8 cellular contexts compared by ENCODE assay signal in the genomic region with DNA sequence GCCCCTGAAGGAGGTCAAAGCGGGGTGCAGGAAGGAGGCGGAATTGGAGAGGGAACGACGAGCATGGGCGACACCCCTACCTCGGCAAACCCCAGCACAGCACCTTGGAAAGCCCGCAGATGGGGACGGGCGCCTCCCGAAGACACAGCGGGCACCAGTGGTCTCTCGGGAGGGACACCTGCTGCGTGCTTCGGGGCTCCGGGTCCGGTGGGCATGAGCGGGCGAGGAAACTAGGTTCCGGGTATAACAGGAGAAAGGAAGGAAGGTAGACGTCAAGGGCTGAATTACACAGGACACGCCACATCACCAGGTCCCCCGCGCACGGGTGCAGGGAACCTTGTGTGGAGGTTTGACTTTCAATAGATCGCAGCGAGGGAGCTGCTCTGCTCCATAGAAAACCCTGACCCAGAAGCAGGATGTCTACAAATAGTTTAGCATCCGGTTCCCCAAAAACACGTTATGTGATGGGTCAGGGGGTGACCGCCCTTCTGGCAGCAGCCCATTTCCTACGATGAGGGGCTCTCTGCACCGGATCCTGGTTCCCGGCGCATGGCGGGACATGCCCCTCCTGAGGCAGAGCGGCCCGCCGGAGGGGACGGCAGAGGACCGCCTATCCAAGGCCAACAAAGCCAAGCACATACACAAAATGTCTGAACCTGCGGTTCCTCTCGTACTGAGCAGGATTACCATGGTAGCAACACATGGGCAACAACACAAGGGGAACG.
DNase-seq lines count a peak whose midpoint lies in the region; FAIRE-seq and TF ChIP-seq lines count a peak whose summit lies in the region.

No MANE protein-coding gene starts in this region.

- no peak overlapping the region for H4K91ac ChIP-seq in mesenchymal stem cell (ENCODE audit: low read length)

- no peak overlapping the region for H2BK12ac ChIP-seq in mesenchymal stem cell (ENCODE audit: low read length in 2 of 2)

- H3K9ac ChIP-seq in BLaER1 (no peak overlapping the region), mesenchymal stem cell (ENCODE audit: low read length) (peak overlapping the region; percentile 49)

- no peak for TF ChIP-seq POLR2A in GM12892 (IDR thresholded peaks at IDR 0.05; ENCODE audit: low read depth, low read length)

- H2BK5ac ChIP-seq in mesenchymal stem cell (ENCODE audit: low read depth, low read length, poor library complexity, severe bottlenecking): no peak overlapping the region

- H3K4ac ChIP-seq in mesenchymal stem cell (ENCODE audit: low read depth in 1 of 2, low read length in 2 of 2): no peak overlapping the region

- no peak overlapping the region for H3K18ac ChIP-seq in mesenchymal stem cell (ENCODE audit: low read depth in 1 of 2, low read length in 2 of 2)

- H3K36me3 ChIP-seq in BLaER1 (no peaks in the 10 kb centered on the region), H7 (replicated peaks; ENCODE audit: control insufficient read depth, insufficient read depth, low read length) (no peaks in the 10 kb centered on the region), mesenchymal stem cell (ENCODE audit: control insufficient read depth in 1 of 2, insufficient read depth in 2 of 2, low read depth in 1 of 2, low read length in 2 of 2) (no peaks in the 10 kb centered on the region)

- no peaks in the 10 kb centered on the region for H3K36me3 Mint-ChIP-seq in activated CD4-positive, alpha-beta T cell treated with anti-CD3 and anti-CD28 coated beads, Interleukin-2, amount 10 ng/mL, durations not matched to agents 7 days and 5 days (ENCODE audit: low read depth)

- H2BK120ac ChIP-seq in mesenchymal stem cell (ENCODE audit: low read depth, low read length): no peak overlapping the region

- H3K23ac ChIP-seq in mesenchymal stem cell (ENCODE audit: low read length in 2 of 2): no peak overlapping the region

- H3K14ac ChIP-seq in mesenchymal stem cell (ENCODE audit: low read length in 2 of 2): no peak overlapping the region

- peak overlapping the region; percentile 82 for H3K27ac Mint-ChIP-seq in activated CD4-positive, alpha-beta T cell treated with anti-CD3 and anti-CD28 coated beads, Interleukin-2, amount 10 ng/mL, durations not matched to agents 7 days and 5 days

- no peaks in the 10 kb centered on the region for H3K79me1 ChIP-seq in mesenchymal stem cell (replicated peaks; ENCODE audit: low read length, poor library complexity, severe bottlenecking)

- POLR2A ChIA-PET in activated CD4-positive, alpha-beta T cell treated with anti-CD3 and anti-CD28 coated beads, Interleukin-2, amount 10 ng/mL, durations not matched to agents 7 days and 5 days (lab: Charles Lee): no interaction called here

- peaks cover 2% of the 10 kb centered on the region for H3K27me3 Mint-ChIP-seq in activated CD4-positive, alpha-beta T cell treated with anti-CD3 and anti-CD28 coated beads, Interleukin-2, amount 10 ng/mL, durations not matched to agents 7 days and 5 days

- peak overlapping the region; percentile 59; the same call in 1 of the 2 replicates for H3K4me3 ChIP-seq in BLaER1
- H3K4me3 ChIP-seq in H7 (ENCODE audit: insufficient read depth, low read depth, low read length): no peak overlapping the region
- peak overlapping the region in 1 of 2 experiments; percentile 65 for H3K4me3 ChIP-seq in mesenchymal stem cell (ENCODE audit: insufficient read depth in 1 of 2, low read depth in 1 of 2, low read length in 2 of 2)

- H3K4me3 Mint-ChIP-seq in activated CD4-positive, alpha-beta T cell treated with anti-CD3 and anti-CD28 coated beads, Interleukin-2, amount 10 ng/mL, durations not matched to agents 7 days and 5 days: peak overlapping the region; percentile 89

- 93% methylated on average over 42 of the region's 42 CpGs for WGBS in mesenchymal stem cell

- peak overlapping the region; percentile 80 for H3K4me2 ChIP-seq in BLaER1
- H3K4me2 ChIP-seq in mesenchymal stem cell (ENCODE audit: low read length, poor library complexity, severe bottlenecking): no peak overlapping the region

- H3K27ac ChIP-seq in BLaER1 (no peak overlapping the region), mesenchymal stem cell (ENCODE audit: low read length, poor library complexity, severe bottlenecking) (no peak overlapping the region)

- H2AFZ ChIP-seq in mesenchymal stem cell (ENCODE audit: low read depth, low read length): no peak overlapping the region

- H3K9me3 Mint-ChIP-seq in activated CD4-positive, alpha-beta T cell treated with anti-CD3 and anti-CD28 coated beads, Interleukin-2, amount 10 ng/mL, durations not matched to agents 7 days and 5 days: no peaks in the 10 kb centered on the region

- no peak overlapping the region for H2AK5ac ChIP-seq in mesenchymal stem cell (ENCODE audit: low read length, severe bottlenecking)

- H3K4me1 ChIP-seq in BLaER1: peaks cover 7% of the 10 kb centered on the region; the same call in 1 of the 2 replicates
- H3K4me1 ChIP-seq in mesenchymal stem cell (ENCODE audit: control insufficient read depth, insufficient read depth, low read depth, low read length): no peaks in the 10 kb centered on the region

- no peaks in the 10 kb centered on the region for H3K9me3 ChIP-seq in BLaER1
- H3K9me3 ChIP-seq in mesenchymal stem cell (ENCODE audit: control insufficient read depth, low read length): no peaks in the 10 kb centered on the region

- CTCF ChIA-PET in activated CD4-positive, alpha-beta T cell treated with anti-CD3 and anti-CD28 coated beads, Interleukin-2, amount 10 ng/mL, durations not matched to agents 7 days and 5 days (lab: Charles Lee): no interaction called here

- peak overlapping the region; percentile 35 for H4K8ac ChIP-seq in mesenchymal stem cell (ENCODE audit: low read length)

- H4K20me1 ChIP-seq in BLaER1: no peaks in the 10 kb centered on the region

- no peak overlapping the region for H2BK15ac ChIP-seq in mesenchymal stem cell (ENCODE audit: low read depth, poor library complexity, severe bottlenecking)

- DNase-seq in H7 (peak; percentile 10), mesenchymal stem cell (no peak), medulla oblongata (ENCODE audit: extremely low spot score) (no peak), GM12892 (ENCODE audit: insufficient read length) (no peak), HuH-7 (ENCODE audit: low spot score) (no peak), DMS114 treated with DMSO at 0.1 percent for 48 hours (lab: John Stamatoyannopoulos, UW; ENCODE audit: unreplicated experiment) (no peak)
- peak; percentile 8 for DNase-seq in activated CD4-positive, alpha-beta T cell treated with anti-CD3 and anti-CD28 coated beads, Interleukin-2, amount 10 ng/mL, durations not matched to agents 7 days and 5 days

- no peak for FAIRE-seq in GM12892 (lab: Jason Lieb, UNC)

- H3K4me1 Mint-ChIP-seq in activated CD4-positive, alpha-beta T cell treated with anti-CD3 and anti-CD28 coated beads, Interleukin-2, amount 10 ng/mL, durations not matched to agents 7 days and 5 days: peaks cover 14% of the 10 kb centered on the region

- H3K27me3 ChIP-seq in BLaER1 (no peaks in the 10 kb centered on the region), H7 (ENCODE audit: control insufficient read depth, insufficient read depth, low read length) (no peaks in the 10 kb centered on the region), mesenchymal stem cell (ENCODE audit: control insufficient read depth in 1 of 2, insufficient read depth in 1 of 2, low read length in 2 of 2) (peaks cover 0 to 9% of the 10 kb centered on the region in 2 experiments)

Comparison
In these comparisons a context has a peak if more than half of its experiments do, and no peak if none do; other contexts are left out.
1. DNase-seq: peak in H7 (single experiment) and activated CD4-positive, alpha-beta T cell treated with anti-CD3 and anti-CD28 coated beads, Interleukin-2, amount 10 ng/mL, durations not matched to agents 7 days and 5 days (single experiment); none in mesenchymal stem cell (single experiment), medulla oblongata (single experiment), GM12892 (single experiment), HuH-7 (single experiment) and DMS114 treated with DMSO at 0.1 percent for 48 hours (single experiment).